Comparison of ENCODE assay signal across 2 cellular contexts in the genomic region with DNA sequence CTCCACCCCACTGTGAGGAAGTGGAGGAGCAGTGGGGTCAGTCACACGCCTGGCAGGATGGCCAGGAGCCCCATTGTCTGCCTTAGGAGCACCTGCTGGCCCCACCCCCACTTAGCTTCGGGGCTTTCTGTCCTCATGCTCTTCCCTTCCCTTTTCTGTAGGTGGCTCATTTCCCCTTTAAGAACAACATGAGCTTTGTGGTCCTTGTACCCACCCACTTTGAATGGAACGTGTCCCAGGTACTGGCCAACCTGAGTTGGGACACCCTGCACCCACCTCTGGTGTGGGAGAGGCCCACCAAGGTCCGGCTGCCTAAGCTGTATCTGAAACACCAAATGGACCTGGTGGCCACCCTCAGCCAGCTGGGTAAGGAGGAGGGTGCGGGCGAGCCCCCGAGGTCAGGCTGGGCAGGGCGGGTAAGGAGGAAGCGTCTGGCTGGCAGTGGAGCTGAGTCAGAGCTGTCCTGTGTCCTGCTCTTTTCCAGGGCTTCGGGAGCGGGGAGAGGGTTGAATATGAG.
TF ChIP-seq lines count a peak whose summit lies in the region.

No MANE protein-coding gene starts in this region.

TF ChIP-seq in IMR-90, 13 proteins besides CTCF, POLR2A, EP300 and RAD21:
- TF ChIP-seq MAZ (IDR thresholded peaks at IDR 0.05; ENCODE audit: borderline replicate concordance, low read depth, low read length) = no peak
- TF ChIP-seq, protein P1, sequence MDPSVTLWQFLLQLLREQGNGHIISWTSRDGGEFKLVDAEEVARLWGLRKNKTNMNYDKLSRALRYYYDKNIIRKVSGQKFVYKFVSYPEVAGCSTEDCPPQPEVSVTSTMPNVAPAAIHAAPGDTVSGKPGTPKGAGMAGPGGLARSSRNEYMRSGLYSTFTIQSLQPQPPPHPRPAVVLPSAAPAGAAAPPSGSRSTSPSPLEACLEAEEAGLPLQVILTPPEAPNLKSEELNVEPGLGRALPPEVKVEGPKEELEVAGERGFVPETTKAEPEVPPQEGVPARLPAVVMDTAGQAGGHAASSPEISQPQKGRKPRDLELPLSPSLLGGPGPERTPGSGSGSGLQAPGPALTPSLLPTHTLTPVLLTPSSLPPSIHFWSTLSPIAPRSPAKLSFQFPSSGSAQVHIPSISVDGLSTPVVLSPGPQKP (IDR thresholded peaks at IDR 0.05; ENCODE audit: borderline replicate concordance, low read depth, low read length) = no peak
- no peak for TF ChIP-seq FOS (IDR thresholded peaks at IDR 0.05; ENCODE audit: low read depth, low read length)
- TF ChIP-seq, protein P2, sequence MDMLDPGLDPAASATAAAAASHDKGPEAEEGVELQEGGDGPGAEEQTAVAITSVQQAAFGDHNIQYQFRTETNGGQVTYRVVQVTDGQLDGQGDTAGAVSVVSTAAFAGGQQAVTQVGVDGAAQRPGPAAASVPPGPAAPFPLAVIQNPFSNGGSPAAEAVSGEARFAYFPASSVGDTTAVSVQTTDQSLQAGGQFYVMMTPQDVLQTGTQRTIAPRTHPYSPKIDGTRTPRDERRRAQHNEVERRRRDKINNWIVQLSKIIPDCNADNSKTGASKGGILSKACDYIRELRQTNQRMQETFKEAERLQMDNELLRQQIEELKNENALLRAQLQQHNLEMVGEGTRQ (IDR thresholded peaks at IDR 0.05; ENCODE audit: low read depth, low read length) = no peak
- no peak for TF ChIP-seq RFX5 (IDR thresholded peaks at IDR 0.05; ENCODE audit: low read depth, low read length)
- no peak for TF ChIP-seq BHLHE40 (IDR thresholded peaks at IDR 0.05; ENCODE audit: low read depth, low read length)
- no peak for TF ChIP-seq NFE2L2 (IDR thresholded peaks at IDR 0.05; ENCODE audit: low read depth, low read length)
- TF ChIP-seq CEBPB (IDR thresholded peaks at IDR 0.05; ENCODE audit: low read depth, low read length) = no peak
- no peak for TF ChIP-seq MXI1 (IDR thresholded peaks at IDR 0.05; ENCODE audit: borderline replicate concordance, low read depth, low read length)
- TF ChIP-seq MAFK (IDR thresholded peaks at IDR 0.05; ENCODE audit: low read depth, low read length) = no peak
- no peak for TF ChIP-seq CHD1 (IDR thresholded peaks at IDR 0.05; ENCODE audit: low read depth, low read length)
- TF ChIP-seq RCOR1 (IDR thresholded peaks at IDR 0.05; ENCODE audit: insufficient replicate concordance, low read length) = no peak
- TF ChIP-seq SMC3 (IDR thresholded peaks at IDR 0.05; ENCODE audit: low read depth, low read length) = no peak
TF ChIP-seq in IMR-90: peak in this region for 0.

TF ChIP-seq in K562, 482 proteins besides CTCF, POLR2A, EP300 and RAD21:
- no peak for TF ChIP-seq ZNF316 (IDR thresholded peaks at IDR 0.05)
- TF ChIP-seq, protein P3, sequence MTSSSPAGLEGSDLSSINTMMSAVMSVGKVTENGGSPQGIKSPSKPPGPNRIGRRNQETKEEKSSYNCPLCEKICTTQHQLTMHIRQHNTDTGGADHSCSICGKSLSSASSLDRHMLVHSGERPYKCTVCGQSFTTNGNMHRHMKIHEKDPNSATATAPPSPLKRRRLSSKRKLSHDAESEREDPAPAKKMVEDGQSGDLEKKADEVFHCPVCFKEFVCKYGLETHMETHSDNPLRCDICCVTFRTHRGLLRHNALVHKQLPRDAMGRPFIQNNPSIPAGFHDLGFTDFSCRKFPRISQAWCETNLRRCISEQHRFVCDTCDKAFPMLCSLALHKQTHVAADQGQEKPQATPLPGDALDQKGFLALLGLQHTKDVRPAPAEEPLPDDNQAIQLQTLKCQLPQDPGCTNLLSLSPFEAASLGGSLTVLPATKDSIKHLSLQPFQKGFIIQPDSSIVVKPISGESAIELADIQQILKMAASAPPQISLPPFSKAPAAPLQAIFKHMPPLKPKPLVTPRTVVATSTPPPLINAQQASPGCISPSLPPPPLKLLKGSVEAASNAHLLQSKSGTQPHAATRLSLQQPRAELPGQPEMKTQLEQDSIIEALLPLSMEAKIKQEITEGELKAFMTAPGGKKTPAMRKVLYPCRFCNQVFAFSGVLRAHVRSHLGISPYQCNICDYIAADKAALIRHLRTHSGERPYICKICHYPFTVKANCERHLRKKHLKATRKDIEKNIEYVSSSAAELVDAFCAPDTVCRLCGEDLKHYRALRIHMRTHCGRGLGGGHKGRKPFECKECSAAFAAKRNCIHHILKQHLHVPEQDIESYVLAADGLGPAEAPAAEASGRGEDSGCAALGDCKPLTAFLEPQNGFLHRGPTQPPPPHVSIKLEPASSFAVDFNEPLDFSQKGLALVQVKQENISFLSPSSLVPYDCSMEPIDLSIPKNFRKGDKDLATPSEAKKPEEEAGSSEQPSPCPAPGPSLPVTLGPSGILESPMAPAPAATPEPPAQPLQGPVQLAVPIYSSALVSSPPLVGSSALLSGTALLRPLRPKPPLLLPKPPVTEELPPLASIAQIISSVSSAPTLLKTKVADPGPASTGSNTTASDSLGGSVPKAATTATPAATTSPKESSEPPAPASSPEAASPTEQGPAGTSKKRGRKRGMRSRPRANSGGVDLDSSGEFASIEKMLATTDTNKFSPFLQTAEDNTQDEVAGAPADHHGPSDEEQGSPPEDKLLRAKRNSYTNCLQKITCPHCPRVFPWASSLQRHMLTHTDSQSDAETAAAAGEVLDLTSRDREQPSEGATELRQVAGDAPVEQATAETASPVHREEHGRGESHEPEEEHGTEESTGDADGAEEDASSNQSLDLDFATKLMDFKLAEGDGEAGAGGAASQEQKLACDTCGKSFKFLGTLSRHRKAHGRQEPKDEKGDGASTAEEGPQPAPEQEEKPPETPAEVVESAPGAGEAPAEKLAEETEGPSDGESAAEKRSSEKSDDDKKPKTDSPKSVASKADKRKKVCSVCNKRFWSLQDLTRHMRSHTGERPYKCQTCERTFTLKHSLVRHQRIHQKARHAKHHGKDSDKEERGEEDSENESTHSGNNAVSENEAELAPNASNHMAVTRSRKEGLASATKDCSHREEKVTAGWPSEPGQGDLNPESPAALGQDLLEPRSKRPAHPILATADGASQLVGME (CRISPR knock-in tag; IDR thresholded peaks at IDR 0.05) = no peak
- TF ChIP-seq ZFP91 (CRISPR knock-in tag; IDR thresholded peaks at IDR 0.05) = 0 out of 2 replicates have a peak, but pooled peaks have one; percentile 35
- TF ChIP-seq HMG20A (CRISPR knock-in tag; conservative IDR thresholded peaks at IDR 0.05) = no peak
- TF ChIP-seq LCOR (CRISPR knock-in tag; IDR thresholded peaks at IDR 0.05) = no peak
- no peak for TF ChIP-seq HMG20B (CRISPR knock-in tag; IDR thresholded peaks at IDR 0.05)
- no peak for TF ChIP-seq BRD9 (IDR thresholded peaks at IDR 0.05; ENCODE audit: low read depth, partially characterized antibody)
- no peak for TF ChIP-seq MTA1 (IDR thresholded peaks at IDR 0.05; ENCODE audit: borderline replicate concordance)
- TF ChIP-seq, protein P4, sequence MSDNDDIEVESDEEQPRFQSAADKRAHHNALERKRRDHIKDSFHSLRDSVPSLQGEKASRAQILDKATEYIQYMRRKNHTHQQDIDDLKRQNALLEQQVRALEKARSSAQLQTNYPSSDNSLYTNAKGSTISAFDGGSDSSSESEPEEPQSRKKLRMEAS (CRISPR knock-in tag; IDR thresholded peaks at IDR 0.05) = peak; percentile 62
- no peak for TF ChIP-seq SIX5 (IDR thresholded peaks at IDR 0.05; ENCODE audit: borderline replicate concordance in 1 of 2, insufficient read depth in 1 of 2, low read depth in 1 of 2, low read length in 2 of 2)
- peak; percentile 51; the same call in 1 of the 2 replicates for TF ChIP-seq SNIP1 (IDR thresholded peaks at IDR 0.05; ENCODE audit: low read depth)
- no peak for TF ChIP-seq JUND (IDR thresholded peaks at IDR 0.05; ENCODE audit: borderline replicate concordance, low read depth, low read length)
- no peak for TF ChIP-seq JUND (tag; IDR thresholded peaks at IDR 0.05; ENCODE audit: borderline replicate concordance, low read depth, low read length)
- TF ChIP-seq ZNF79 (CRISPR knock-in tag; IDR thresholded peaks at IDR 0.05; ENCODE audit: low read depth) = no peak
- TF ChIP-seq SIRT6 (IDR thresholded peaks at IDR 0.05; ENCODE audit: low read depth, low read length) = no peak
- no peak for TF ChIP-seq MBD1 (CRISPR knock-in tag; IDR thresholded peaks at IDR 0.05)
- no peak for TF ChIP-seq FOXK2 (conservative IDR thresholded peaks at IDR 0.05 in 1 of 2, IDR thresholded peaks at IDR 0.05 in 1 of 2; ENCODE audit: low read depth in 2 of 2)
